In genomic region chr3:197422506-197422905, GRCh38 we compare ENCODE assay signal across 1 cellular context.
TF ChIP-seq lines count a peak whose summit lies in the region.

No MANE protein-coding gene starts in this region.

TF ChIP-seq in HCT116, 20 proteins besides CTCF, POLR2A, EP300 and RAD21 (continued from another document):
- no peak for TF ChIP-seq TCF7L2 (IDR thresholded peaks at IDR 0.05; ENCODE audit: borderline replicate concordance, extremely low read depth, insufficient read depth, insufficient read length)
- no peak for TF ChIP-seq EZH2phosphoT487 (IDR thresholded peaks at IDR 0.05; ENCODE audit: borderline replicate concordance)
- no peak for TF ChIP-seq CEBPB (IDR thresholded peaks at IDR 0.05; ENCODE audit: low read depth)
- TF ChIP-seq ELF1 (IDR thresholded peaks at IDR 0.05; ENCODE audit: borderline replicate concordance, low read depth), result no peak
- no peak for TF ChIP-seq ATF3 (IDR thresholded peaks at IDR 0.05)
- no peak for TF ChIP-seq CBX3 (IDR thresholded peaks at IDR 0.05; ENCODE audit: low read depth)
- TF ChIP-seq YY1 (IDR thresholded peaks at IDR 0.05; ENCODE audit: extremely low read depth, insufficient replicate concordance, low read depth, low read length), result no peak
- TF ChIP-seq ZBTB33 (IDR thresholded peaks at IDR 0.05; ENCODE audit: extremely low read depth, insufficient replicate concordance, low read length), result no peak
- no peak for TF ChIP-seq JUND (IDR thresholded peaks at IDR 0.05)
- no peak for TF ChIP-seq SIN3A (IDR thresholded peaks at IDR 0.05; ENCODE audit: low read depth)
- no peak for TF ChIP-seq ZNF274 (IDR thresholded peaks at IDR 0.05; ENCODE audit: low read depth, low read length)
- no peak for TF ChIP-seq EZH2 (IDR thresholded peaks at IDR 0.05)
- no peak for TF ChIP-seq ZFX (IDR thresholded peaks at IDR 0.05)
TF ChIP-seq in HCT116: peak in this region for 0.
